In the genomic region with DNA sequence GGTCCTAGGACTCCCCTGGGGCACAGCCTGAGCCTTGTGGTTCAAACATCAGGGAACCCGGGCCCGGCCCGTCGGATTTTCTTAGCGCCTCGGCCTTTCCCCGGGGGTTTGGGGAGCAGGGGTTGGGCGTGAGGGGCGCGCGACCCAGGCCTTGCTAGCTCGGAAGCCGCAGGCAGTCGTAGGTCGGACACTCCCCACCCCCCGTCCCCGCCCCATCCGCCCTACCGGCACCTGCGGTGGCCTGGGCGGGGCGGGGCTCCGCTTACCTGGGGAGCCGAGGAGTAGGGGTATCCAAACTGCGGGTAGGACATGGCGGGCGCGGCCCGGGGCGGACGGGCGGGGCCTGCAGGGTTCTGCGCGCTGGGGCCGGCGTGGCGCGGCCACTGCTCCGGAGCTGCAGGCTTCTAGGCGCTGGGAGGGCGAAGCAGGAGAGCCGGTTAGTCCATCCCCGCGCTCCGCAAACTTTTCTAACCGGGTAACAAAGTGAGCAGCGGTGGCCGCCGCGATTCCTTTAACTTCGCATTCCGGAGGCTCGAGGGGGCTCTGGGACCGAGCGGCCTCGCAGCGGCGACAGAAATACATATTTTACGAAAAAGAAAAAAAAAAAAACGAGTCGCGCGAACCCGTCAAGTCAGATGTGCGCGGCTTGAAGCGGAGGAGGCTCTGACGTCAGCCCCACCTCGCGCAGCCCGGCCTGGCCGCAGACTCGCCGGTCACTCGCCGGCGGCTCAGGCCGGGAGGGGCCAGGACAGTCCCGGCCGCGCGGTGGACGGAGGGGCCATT, we compare ENCODE assay signal across 10 cellular contexts. TPM values are rescaled to one million over a fixed set of nuclear protein-coding genes. Genes with fewer than 3 reads are reported as not detected.
DNase-seq lines count a peak whose midpoint lies in the region; ATAC-seq, FAIRE-seq and TF ChIP-seq lines count a peak whose summit lies in the region.
"Had no signal": no experiment of that assay in that cellular context is flagged by ENCODE, and none has a peak within 500 bp of the region (broad histone marks: within the 10 kb centered on the region; RNA-seq: fewer than 3 reads in every experiment).

IRX4 (minus strand) TSS at position 589 of the 783 bp plus-strand sequence; CDS start at position 311, 278 bp downstream.

- H2AFZ ChIP-seq in mesenchymal stem cell (ENCODE audit: low read depth, low read length) = no peak within 1 kb of the TSS

- H2BK120ac ChIP-seq in mesenchymal stem cell (ENCODE audit: low read depth, low read length) = peak within 1 kb of the TSS; percentile 19

- H3K27me3 ChIP-seq in endodermal cell (ENCODE audit: control insufficient read depth, insufficient read depth, low read length, poor library complexity, severe bottlenecking) (peaks cover 100% of the 10 kb centered on the region), mesenchymal stem cell (ENCODE audit: control insufficient read depth in 1 of 2, insufficient read depth in 1 of 2, low read length in 2 of 2) (peaks cover 85 to 91% of the 10 kb centered on the region in 2 experiments)

- peaks cover 17% of the 10 kb centered on the region; the same call in 2 of the 3 replicates for H3K4me1 ChIP-seq in A549
- H3K4me1 ChIP-seq in endodermal cell (ENCODE audit: control insufficient read depth, insufficient read depth, low read length) = peaks cover 10% of the 10 kb centered on the region
- H3K4me1 ChIP-seq in mesenchymal stem cell (ENCODE audit: control insufficient read depth, insufficient read depth, low read depth, low read length) = peaks cover 27% of the 10 kb centered on the region

- no peak within 1 kb of the TSS for H4K8ac ChIP-seq in mesenchymal stem cell (ENCODE audit: low read length)

- H3K4me3 Mint-ChIP-seq in endodermal cell = peak within 1 kb of the TSS; percentile 41
- H3K4me3 Mint-ChIP-seq: dendritic cell treated with granulocyte-macrophage colony-stimulating factor and Interleukin-4, amounts not matched to agents 40 ng/mL and 50 ng/mL, for 4 days had no signal

- FAIRE-seq in A549 (lab: Jason Lieb, UNC) = no peak

- H2BK12ac ChIP-seq in mesenchymal stem cell (ENCODE audit: low read length in 2 of 2) = no peak within 1 kb of the TSS

- POLR2A ChIA-PET in A549 (lab: Yijun Ruan, JAX) = no interaction called here

- H3K14ac ChIP-seq in mesenchymal stem cell (ENCODE audit: low read length in 2 of 2) = no peak within 1 kb of the TSS

- peaks cover 3% of the 10 kb centered on the region for H3K9me3 Mint-ChIP-seq in endodermal cell
- H3K9me3 Mint-ChIP-seq: dendritic cell treated with granulocyte-macrophage colony-stimulating factor and Interleukin-4, amounts not matched to agents 40 ng/mL and 50 ng/mL, for 4 days had no signal

- H4K91ac ChIP-seq in mesenchymal stem cell (ENCODE audit: low read length) = no peak within 1 kb of the TSS

- H3K27ac ChIP-seq in A549 = peak within 1 kb of the TSS in 1 of 2 experiments; percentile 31; a peak in 2 of 6 replicates
- H3K27ac ChIP-seq in endodermal cell (ENCODE audit: low read depth, low read length) = no peak within 1 kb of the TSS
- H3K27ac ChIP-seq in mesenchymal stem cell (ENCODE audit: low read length, poor library complexity, severe bottlenecking) = no peak within 1 kb of the TSS

- TF ChIP-seq POLR2A in A549 (IDR thresholded peaks at IDR 0.05; ENCODE audit: low read length) = no peak

- H3K9ac ChIP-seq in endodermal cell (ENCODE audit: extremely low read depth, low read length, poor library complexity, severe bottlenecking) = no peak within 1 kb of the TSS
- H3K9ac ChIP-seq in mesenchymal stem cell (ENCODE audit: low read length) = no peak within 1 kb of the TSS

- peak; percentile 43 to 64 for DNase-seq in A549 (ENCODE audit: low read depth in 1 of 2, low spot score in 1 of 2)
- DNase-seq in HK-2 (ENCODE audit: unreplicated experiment) = peak; percentile 60
- DNase-seq in endodermal cell = peak; percentile 82
- no peak for DNase-seq in mesenchymal stem cell
- no peak for DNase-seq in T-helper 2 cell
- no peak for DNase-seq in kidney glomerular epithelial cell (lab: John Stamatoyannopoulos, UW)
- no peak for DNase-seq in NCI-H146 treated with DMSO at 0.1 percent for 48 hours (lab: John Stamatoyannopoulos, UW; ENCODE audit: unreplicated experiment)
- DNase-seq in AML-193 (lab: John Stamatoyannopoulos, UW) = no peak
- DNase-seq: DND-41 had no signal

- no peak for TF ChIP-seq EP300 in A549 (IDR thresholded peaks at IDR 0.05)

- H3K79me1 ChIP-seq in mesenchymal stem cell (replicated peaks; ENCODE audit: low read length, poor library complexity, severe bottlenecking) = no peaks in the 10 kb centered on the region

- H3K4me1 Mint-ChIP-seq in endodermal cell = peaks cover 3% of the 10 kb centered on the region

- TF ChIP-seq CTCF in A549 (IDR thresholded peaks at IDR 0.05) = no peak
- TF ChIP-seq CTCF in endodermal cell (conservative IDR thresholded peaks at IDR 0.05) = no peak

- no peak within 1 kb of the TSS for H2BK15ac ChIP-seq in mesenchymal stem cell (ENCODE audit: low read depth, poor library complexity, severe bottlenecking)

- ATAC-seq in A549 = peak; percentile 58 to 71

- H3K36me3 Mint-ChIP-seq in endodermal cell (ENCODE audit: low read depth) = peaks cover 3% of the 10 kb centered on the region

- WGBS in A549 (ENCODE audit: missing lambda C conversion rate) = 4% methylated on average over 50 of the region's 83 CpGs
- WGBS in endodermal cell (ENCODE audit: insufficient coverage in 1 of 2, insufficient read length in 1 of 2), 2 experiments = 1% methylated on average over 29 to 83 of the region's 83 CpGs
- WGBS in mesenchymal stem cell = 2% methylated on average over 66 of the region's 83 CpGs

- H3K4me2 ChIP-seq in A549 = peak within 1 kb of the TSS; percentile 90
- H3K4me2 ChIP-seq in mesenchymal stem cell (ENCODE audit: low read length, poor library complexity, severe bottlenecking) = peak within 1 kb of the TSS; percentile 63

- H3K36me3 ChIP-seq in endodermal cell (ENCODE audit: control insufficient read depth, insufficient read depth, low read length) (no peaks in the 10 kb centered on the region), mesenchymal stem cell (ENCODE audit: control insufficient read depth in 1 of 2, insufficient read depth in 2 of 2, low read depth in 1 of 2, low read length in 2 of 2) (peaks cover 0 to 3% of the 10 kb centered on the region in 2 experiments)

- peak within 1 kb of the TSS in 1 of 2 experiments; percentile 52 for H3K23ac ChIP-seq in mesenchymal stem cell (ENCODE audit: low read length in 2 of 2)

- H3K4me3 ChIP-seq in A549 (peak within 1 kb of the TSS; percentile 50), endodermal cell (ENCODE audit: low read length) (peak within 1 kb of the TSS; percentile 65), mesenchymal stem cell (ENCODE audit: insufficient read depth in 1 of 2, low read depth in 1 of 2, low read length in 2 of 2) (peak within 1 kb of the TSS in 1 of 2 experiments; percentile 44)

- no peak within 1 kb of the TSS for H3K18ac ChIP-seq in mesenchymal stem cell (ENCODE audit: low read depth in 1 of 2, low read length in 2 of 2)

- H3K27ac Mint-ChIP-seq in endodermal cell = no peak within 1 kb of the TSS
- H3K27ac Mint-ChIP-seq: dendritic cell treated with granulocyte-macrophage colony-stimulating factor and Interleukin-4, amounts not matched to agents 40 ng/mL and 50 ng/mL, for 4 days had no signal

- H3K9me3 ChIP-seq in A549 (no peaks in the 10 kb centered on the region), endodermal cell (ENCODE audit: control insufficient read depth, low read length) (no peaks in the 10 kb centered on the region), mesenchymal stem cell (ENCODE audit: control insufficient read depth, low read length) (no peaks in the 10 kb centered on the region)

- H2AK5ac ChIP-seq in mesenchymal stem cell (ENCODE audit: low read length, severe bottlenecking) = no peak within 1 kb of the TSS

- no peak within 1 kb of the TSS for H3K4ac ChIP-seq in mesenchymal stem cell (ENCODE audit: low read depth in 1 of 2, low read length in 2 of 2)

- no peak for TF ChIP-seq RAD21 in A549 (conservative IDR thresholded peaks at IDR 0.05 in 1 of 2, IDR thresholded peaks at IDR 0.05 in 1 of 2)

- H2BK5ac ChIP-seq in mesenchymal stem cell (ENCODE audit: low read depth, low read length, poor library complexity, severe bottlenecking) = no peak within 1 kb of the TSS

- CTCF ChIA-PET in A549 (lab: Yijun Ruan, JAX) = interaction anchor here (0.7 to 2.2 kb wide), 3 partner anchors 9 to 255 kb away, joined by 3 to 6 read pairs (median 6); no protein-coding TSS in a partner anchor

- H3K27me3 Mint-ChIP-seq in endodermal cell (ENCODE audit: insufficient read depth) = peaks cover 94% of the 10 kb centered on the region

TF ChIP-seq in A549, 52 proteins besides CTCF, POLR2A, EP300 and RAD21 (continues in another document):
- TF ChIP-seq, protein P1, sequence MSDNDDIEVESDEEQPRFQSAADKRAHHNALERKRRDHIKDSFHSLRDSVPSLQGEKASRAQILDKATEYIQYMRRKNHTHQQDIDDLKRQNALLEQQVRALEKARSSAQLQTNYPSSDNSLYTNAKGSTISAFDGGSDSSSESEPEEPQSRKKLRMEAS (IDR thresholded peaks at IDR 0.05) = no peak
- no peak for TF ChIP-seq ESRRA (IDR thresholded peaks at IDR 0.05; ENCODE audit: borderline replicate concordance, low read length)
- TF ChIP-seq BHLHE40 (IDR thresholded peaks at IDR 0.05; ENCODE audit: low read depth, low read length) = no peak
- TF ChIP-seq, protein P2, sequence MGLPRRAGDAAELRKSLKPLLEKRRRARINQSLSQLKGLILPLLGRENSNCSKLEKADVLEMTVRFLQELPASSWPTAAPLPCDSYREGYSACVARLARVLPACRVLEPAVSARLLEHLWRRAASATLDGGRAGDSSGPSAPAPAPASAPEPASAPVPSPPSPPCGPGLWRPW (IDR thresholded peaks at IDR 0.05) = no peak
- TF ChIP-seq NFE2L2 (conservative IDR thresholded peaks at IDR 0.05; ENCODE audit: low read length) = no peak
- TF ChIP-seq TFCP2L1 (CRISPR knock-in tag; IDR thresholded peaks at IDR 0.05) = no peak
- TF ChIP-seq CHD4 (IDR thresholded peaks at IDR 0.05; ENCODE audit: borderline replicate concordance) = no peak

RNA-seq across cellular contexts. Expression of gene IRX4, which starts in this region (rescaled TPM):
- polyA plus RNA-seq in A549 (2011; rRNA removed) (0.04 and 0.05 TPM in 2 replicates), A549 (2017; fragmentation: RNase III; extraction: RNeasy Plus Mini Kit Qiagen cat#74134 plus additional on column Dnase treatment) (0.05 to 0.06 TPM in 2 of 3 replicates, not detected in the other)
- 0.05 and 0.06 TPM in 2 replicates for polyA plus RNA-seq in A549 (2012; cell fraction: cytosol; rRNA removed)
- polyA plus RNA-seq in A549 (2012; cell fraction: nucleus; rRNA removed) = 0.20 and 0.26 TPM in 2 replicates
- not detected in 2 replicates for polyA minus RNA-seq in A549 (2011; rRNA and poly(A)+ RNA removed)
- total RNA-seq in endodermal cell = under 1 TPM in 1 of 2 donors, not detected in 1; 0.22 TPM
- 0.50 TPM for polyA plus RNA-seq in endodermal cell (2013, experiment 1 of 2)
- polyA plus RNA-seq in endodermal cell (2013, experiment 2 of 2) = 0.91 TPM
- not detected for polyA plus RNA-seq in mesenchymal stem cell (2013, experiment 1 of 2)
- not detected for polyA plus RNA-seq in mesenchymal stem cell (2013, experiment 2 of 2)

Comparison
In these comparisons a context has a peak if more than half of its experiments do, and no peak if none do; other contexts are left out.
1. Peak in DNase-seq, ATAC-seq, H3K4me3 ChIP-seq and H3K4me2 ChIP-seq in A549; RNA of the gene not detected or under 1 TPM.
2. Peak in DNase-seq and H3K4me3 ChIP-seq in endodermal cell; RNA of the gene not detected or under 1 TPM.